In genomic region chr17:14144513-14144912, GRCh38 we compare ENCODE assay signal across 20 cellular contexts.
"Had no signal": no experiment of that assay in that cellular context is flagged by ENCODE, and none has a peak within 500 bp of the region (broad histone marks: within the 10 kb centered on the region; RNA-seq: fewer than 3 reads in every experiment).

No MANE protein-coding gene starts in this region.

- H3K9me3 Mint-ChIP-seq: endodermal cell, immature natural killer cell had no signal

- H3K4me3 ChIP-seq: breast epithelium, dorsolateral prefrontal cortex, pancreas, sigmoid colon had no signal

- H3K27me3 Mint-ChIP-seq: activated B cell treated with CpG ODN at 0.5 μM for 24 hours; activated naive CD8-positive, alpha-beta T cell treated with anti-CD3 and anti-CD28 coated beads for 36 hours; stimulated activated naive B cell treated with anti-CD40 and anti-IgM and Interleukin-4, amounts not matched to agents 10 μg/mL and 1 μg/mL and 100 μg/mL, for 72 hours had no signal

- ATAC-seq: stimulated activated naive B cell treated with anti-CD40 and anti-IgM and Interleukin-4, amounts not matched to agents 10 μg/mL and 1 μg/mL and 100 μg/mL, for 72 hours had no signal

- H3K4me1 ChIP-seq: breast epithelium, pancreas, sigmoid colon had no signal

- DNase-seq: activated B cell treated with CpG ODN at 0.5 μM for 24 hours; activated CD4-positive, alpha-beta T cell treated with anti-CD3 and anti-CD28 coated beads for 48 hours; activated CD8-positive, alpha-beta memory T cell treated with anti-CD3 and anti-CD28 coated beads for 24 hours; activated naive CD8-positive, alpha-beta T cell treated with anti-CD3 and anti-CD28 coated beads for 36 hours; cerebellar nuclear complex; dorsolateral prefrontal cortex; endodermal cell; erythroblast; foreskin fibroblast; immature natural killer cell; pancreas; sigmoid colon; stimulated activated CD4-positive, alpha-beta T cell treated with anti-CD3 and anti-CD28 coated beads, Interleukin-2, amount 100 ng/mL, for 48 hours; stimulated activated naive B cell treated with anti-CD40 and anti-IgM and Interleukin-4, amounts not matched to agents 10 μg/mL and 1 μg/mL and 100 μg/mL, for 72 hours; substantia nigra; SW 1271; trophoblast cell had no signal

- H3K4me1 Mint-ChIP-seq: activated B cell treated with CpG ODN at 0.5 μM for 24 hours, neural crest cell had no signal

- H3K36me3 ChIP-seq: breast epithelium, pancreas, sigmoid colon had no signal

- H3K9me3 ChIP-seq: breast epithelium, pancreas, sigmoid colon had no signal

- H3K27ac Mint-ChIP-seq: activated B cell treated with CpG ODN at 0.5 μM for 24 hours; activated naive CD8-positive, alpha-beta T cell treated with anti-CD3 and anti-CD28 coated beads for 36 hours; activated T-helper 1 cell treated with anti-CD3 and anti-CD28 coated beads, Interleukin-12 subunit alpha, Interleukin-12 subunit beta, Interleukin-2, Interleukin-4 antibody, amounts not matched to agents 30 ng/mL and 10 ng/mL and 1 ng/mL, durations not matched to agents 14 hours and 24 hours and 36 hours had no signal

- H3K4me3 Mint-ChIP-seq: activated B cell treated with CpG ODN at 0.5 μM for 24 hours; activated naive CD8-positive, alpha-beta T cell treated with anti-CD3 and anti-CD28 coated beads for 36 hours; activated T-helper 1 cell treated with anti-CD3 and anti-CD28 coated beads, Interleukin-12 subunit alpha, Interleukin-12 subunit beta, Interleukin-2, Interleukin-4 antibody, amounts not matched to agents 30 ng/mL and 10 ng/mL and 1 ng/mL, durations not matched to agents 14 hours and 24 hours and 36 hours; endodermal cell; immature natural killer cell; neural crest cell; stimulated activated naive B cell treated with anti-CD40 and anti-IgM and Interleukin-4, amounts not matched to agents 10 μg/mL and 1 μg/mL and 100 μg/mL, for 72 hours had no signal

- H3K27ac ChIP-seq: breast epithelium, dorsolateral prefrontal cortex, pancreas, sigmoid colon had no signal

- H3K27me3 ChIP-seq: breast epithelium, dorsolateral prefrontal cortex, pancreas, sigmoid colon had no signal
